ENCODE assay signal across 23 cellular contexts in genomic region chr4:185518494-185518893, GRCh38. TPM values are rescaled to one million over a fixed set of nuclear protein-coding genes. Genes with fewer than 3 reads are reported as not detected.
"Had no signal": no experiment of that assay in that cellular context is flagged by ENCODE, and none has a peak within 500 bp of the region (broad histone marks: within the 10 kb centered on the region; RNA-seq: fewer than 3 reads in every experiment).

No MANE protein-coding gene starts in this region.

- ATAC-seq: esophagus mucosa; foreskin keratinocyte; natural killer cell treated with Interleukin-12 subunit alpha and Interleukin-12 subunit beta and Interleukin-15 and Interleukin-18, amount 100 ng/mL, for 72 hours; pancreas; right lobe of liver; stimulated activated naive CD8-positive, alpha-beta T cell treated with anti-CD3 and anti-CD28 coated beads, Interleukin-15, amount 100 ng/mL, for 72 hours had no signal

- FAIRE-seq: keratinocyte, pancreas had no signal

- H3K4me1 ChIP-seq: foreskin keratinocyte, suprapubic skin, vagina had no signal

- H3K36me3 ChIP-seq: neutrophil, pancreas, right lobe of liver, suprapubic skin, vagina had no signal

- H3K9me3 ChIP-seq: neutrophil, pancreas, right lobe of liver, suprapubic skin, vagina had no signal

- H3K4me3 ChIP-seq: dorsolateral prefrontal cortex, lung, pancreas, right lobe of liver, smooth muscle cell, suprapubic skin, vagina had no signal

- H3K27ac ChIP-seq: dorsolateral prefrontal cortex, epithelial cell of prostate, foreskin keratinocyte, neutrophil, pancreas, right lobe of liver, suprapubic skin, vagina had no signal

- DNase-seq: cortex of kidney; dorsolateral prefrontal cortex; effector CD4-positive, alpha-beta T cell; foreskin keratinocyte; pancreas; right lobe of liver; stimulated activated CD4-positive, alpha-beta T cell treated with anti-CD3 and anti-CD28 coated beads, Interleukin-12 subunit alpha, Interleukin-12 subunit beta, amount 100 ng/mL, for 4 hours; stimulated activated CD4-positive, alpha-beta T cell treated with anti-CD3 and anti-CD28 coated beads, Interleukin-1b, Interleukin-23, amount 100 ng/mL, for 48 hours; stimulated activated CD4-positive, alpha-beta T cell treated with anti-CD3 and anti-CD28 coated beads, Interleukin-4, amount 100 ng/mL, for 1 hour; stimulated activated CD8-positive, alpha-beta memory T cell treated with anti-CD3 and anti-CD28 coated beads, Interleukin-4, amount 100 ng/mL, for 48 hours; stimulated activated naive CD4-positive, alpha-beta T cell; stimulated activated naive CD8-positive, alpha-beta T cell treated with anti-CD3 and anti-CD28 coated beads, Interleukin-15, amount 100 ng/mL, for 72 hours; trophoblast cell had no signal

- H3K4me2 ChIP-seq: smooth muscle cell had no signal

- H3K27me3 ChIP-seq: dorsolateral prefrontal cortex, foreskin keratinocyte, pancreas, right lobe of liver, suprapubic skin, vagina had no signal

RNA-seq across cellular contexts. Expression of gene PDLIM3, which starts 16.8 kb away (rescaled TPM):
- total RNA-seq: foreskin keratinocyte; natural killer cell treated with Interleukin-12 subunit alpha and Interleukin-12 subunit beta and Interleukin-15 and Interleukin-18, amount 100 ng/mL, for 72 hours had no signal
- polyA plus RNA-seq: keratinocyte had no signal

RNA-seq across cellular contexts. Expression of gene CCDC110, which starts 47.0 kb away (rescaled TPM):
- total RNA-seq: mononuclear cell; natural killer cell treated with Interleukin-12 subunit alpha and Interleukin-12 subunit beta and Interleukin-15 and Interleukin-18, amount 100 ng/mL, for 72 hours had no signal
- polyA plus RNA-seq: keratinocyte had no signal
